26 cellular contexts compared by ENCODE assay signal in genomic region chr1:164760585-164760968, GRCh38.
A peak's percentile ranks its signal among the peaks of the same experiment; 100 is the strongest.
DNase-seq lines count a peak whose midpoint lies in the region; ATAC-seq and TF ChIP-seq lines count a peak whose summit lies in the region.
"Had no signal": no experiment of that assay in that cellular context is flagged by ENCODE, and none has a peak within 500 bp of the region (broad histone marks: within the 10 kb centered on the region; RNA-seq: fewer than 3 reads in every experiment).

No MANE protein-coding gene starts in this region.

- no peak for DNase-seq in heart right ventricle
- no peak for DNase-seq in right atrium auricular region (ENCODE audit: low spot score)
- DNase-seq in cerebellar cortex (ENCODE audit: low spot score), result peak; percentile 27
- no peak for DNase-seq in mesothelial cell of epicardium (ENCODE audit: low spot score in 2 of 2, unreplicated experiment in 2 of 2)
- DNase-seq in Ammon's horn (ENCODE audit: low spot score), result no peak
- DNase-seq in Kasumi-1 (lab: John Stamatoyannopoulos, UW), result no peak
- DNase-seq in GM13976 (ENCODE audit: low spot score), result no peak
- DNase-seq: activated CD4-positive, alpha-beta T cell treated with anti-CD3 and anti-CD28 coated beads, Interleukin-2, amount 50 U/mL, for 1 hour; activated CD8-positive, alpha-beta memory T cell treated with anti-CD3 and anti-CD28 coated beads, Interleukin-2, amount 10 ng/mL, durations not matched to agents 7 days and 5 days; activated naive CD4-positive, alpha-beta T cell treated with anti-CD3 and anti-CD28 coated beads, Interleukin-2, amount 10 ng/mL, durations not matched to agents 7 days and 5 days; Caco-2; DND-41; mucosa of descending colon; NCI-H1092 treated with DMSO at 0.1 percent for 48 hours; NCI-H2081; NCI-H345; right lobe of liver; stimulated activated CD8-positive, alpha-beta memory T cell treated with anti-CD3 and anti-CD28 coated beads, Interleukin-4, amount 100 ng/mL, for 48 hours; SW 1271 had no signal

- no peaks in the 10 kb centered on the region for H3K27me3 Mint-ChIP-seq in mesothelial cell of epicardium (ENCODE audit: low read depth)
- H3K27me3 Mint-ChIP-seq: activated CD8-positive, alpha-beta memory T cell treated with anti-CD3 and anti-CD28 coated beads, Interleukin-2, amount 10 ng/mL, durations not matched to agents 7 days and 5 days; activated naive CD4-positive, alpha-beta T cell treated with anti-CD3 and anti-CD28 coated beads, Interleukin-2, amount 10 ng/mL, durations not matched to agents 7 days and 5 days; type B pancreatic cell had no signal

- H3K27me3 ChIP-seq in heart right ventricle, result no peaks in the 10 kb centered on the region
- H3K27me3 ChIP-seq in right atrium auricular region, result no peaks in the 10 kb centered on the region
- H3K27me3 ChIP-seq: BLaER1, right lobe of liver had no signal

- H3K36me3 ChIP-seq in heart right ventricle (no peaks in the 10 kb centered on the region), right atrium auricular region (no peaks in the 10 kb centered on the region)
- H3K36me3 ChIP-seq: right lobe of liver had no signal

- WGBS in heart right ventricle, 2 donors, result 33 to 34% methylated on average over 5 of the region's 5 CpGs

- H3K27ac ChIP-seq in heart right ventricle, result peak overlapping the region in 7 of 10 donors; percentile 2 to 35 (median 13)
- H3K27ac ChIP-seq in right atrium auricular region, result peak overlapping the region in 1 of 2 donors; percentile 81
- H3K27ac ChIP-seq: BLaER1, parathyroid adenoma, right lobe of liver had no signal

- TF ChIP-seq POLR2A in GM18505 (IDR thresholded peaks at IDR 0.05; ENCODE audit: borderline replicate concordance, extremely low read depth, insufficient read depth, insufficient read length), result no peak

- no peak overlapping the region for H3K4me3 ChIP-seq in heart right ventricle
- H3K4me3 ChIP-seq in right atrium auricular region, result no peak overlapping the region
- H3K4me3 ChIP-seq: BLaER1, mucosa of descending colon, right lobe of liver had no signal

- peak in 3 of 8 donors; percentile 23 to 29 (median 24) for ATAC-seq in heart right ventricle
- no peak for ATAC-seq in GM18505 (IDR thresholded peaks at IDR 0.05; ENCODE audit: unreplicated experiment)
- ATAC-seq: activated CD8-positive, alpha-beta memory T cell treated with anti-CD3 and anti-CD28 coated beads, Interleukin-2, amount 10 ng/mL, durations not matched to agents 7 days and 5 days; HepG2; right lobe of liver; WTC11 had no signal

- H3K4me1 ChIP-seq in heart right ventricle (peaks cover 0 to 46% (median 34%) of the 10 kb centered on the region in 9 donors), right atrium auricular region (peaks cover 0 to 42% of the 10 kb centered on the region in 2 donors)
- H3K4me1 ChIP-seq: BLaER1, right lobe of liver had no signal

- H3K9me3 ChIP-seq in heart right ventricle (no peaks in the 10 kb centered on the region), right atrium auricular region (no peaks in the 10 kb centered on the region)
- H3K9me3 ChIP-seq: BLaER1, Caco-2, mucosa of descending colon, right lobe of liver had no signal

- peaks cover 66% of the 10 kb centered on the region for H3K4me1 Mint-ChIP-seq in mesothelial cell of epicardium
- H3K4me1 Mint-ChIP-seq: activated CD8-positive, alpha-beta memory T cell treated with anti-CD3 and anti-CD28 coated beads, Interleukin-2, amount 10 ng/mL, durations not matched to agents 7 days and 5 days; activated naive CD4-positive, alpha-beta T cell treated with anti-CD3 and anti-CD28 coated beads, Interleukin-2, amount 10 ng/mL, durations not matched to agents 7 days and 5 days had no signal

- peaks cover 27% of the 10 kb centered on the region for H3K36me3 Mint-ChIP-seq in mesothelial cell of epicardium
- H3K36me3 Mint-ChIP-seq: activated CD8-positive, alpha-beta memory T cell treated with anti-CD3 and anti-CD28 coated beads, Interleukin-2, amount 10 ng/mL, durations not matched to agents 7 days and 5 days; activated naive CD4-positive, alpha-beta T cell treated with anti-CD3 and anti-CD28 coated beads, Interleukin-2, amount 10 ng/mL, durations not matched to agents 7 days and 5 days; WTC11 had no signal

- H3K4me3 Mint-ChIP-seq in mesothelial cell of epicardium, result no peak overlapping the region
- H3K4me3 Mint-ChIP-seq: activated CD8-positive, alpha-beta memory T cell treated with anti-CD3 and anti-CD28 coated beads, Interleukin-2, amount 10 ng/mL, durations not matched to agents 7 days and 5 days; activated naive CD4-positive, alpha-beta T cell treated with anti-CD3 and anti-CD28 coated beads, Interleukin-2, amount 10 ng/mL, durations not matched to agents 7 days and 5 days; dendritic cell treated with granulocyte-macrophage colony-stimulating factor and Interleukin-4, amounts not matched to agents 40 ng/mL and 50 ng/mL, for 4 days; type B pancreatic cell; WTC11 had no signal

- TF ChIP-seq CTCF in heart right ventricle (IDR thresholded peaks at IDR 0.05) (no peak), right atrium auricular region (IDR thresholded peaks at IDR 0.05) (no peak), mesothelial cell of epicardium (IDR thresholded peaks at IDR 0.05; ENCODE audit: unreplicated experiment) (no peak), GM13976 (IDR thresholded peaks at IDR 0.05; ENCODE audit: borderline replicate concordance, control extremely low read depth, extremely low read depth, insufficient read depth, missing control alignments) (no peak)

- peak overlapping the region; percentile 82 for H3K27ac Mint-ChIP-seq in mesothelial cell of epicardium
- H3K27ac Mint-ChIP-seq: activated CD8-positive, alpha-beta memory T cell treated with anti-CD3 and anti-CD28 coated beads, Interleukin-2, amount 10 ng/mL, durations not matched to agents 7 days and 5 days; activated naive CD4-positive, alpha-beta T cell treated with anti-CD3 and anti-CD28 coated beads, Interleukin-2, amount 10 ng/mL, durations not matched to agents 7 days and 5 days; dendritic cell treated with granulocyte-macrophage colony-stimulating factor and Interleukin-4, amounts not matched to agents 40 ng/mL and 50 ng/mL, for 4 days had no signal

- in situ Hi-C loops in GM13976 (cut with MboI; ENCODE audit: low sequenced_read_pairs, unreplicated experiment), result no loop called here

- intact Hi-C loops in heart right ventricle (cut with DNase I), result no loop called here

- H3K9me3 Mint-ChIP-seq in mesothelial cell of epicardium, result peaks cover 7% of the 10 kb centered on the region
- H3K9me3 Mint-ChIP-seq: activated naive CD4-positive, alpha-beta T cell treated with anti-CD3 and anti-CD28 coated beads, Interleukin-2, amount 10 ng/mL, durations not matched to agents 7 days and 5 days; dendritic cell treated with granulocyte-macrophage colony-stimulating factor and Interleukin-4, amounts not matched to agents 40 ng/mL and 50 ng/mL, for 4 days; WTC11 had no signal
